Comparison of ENCODE assay signal across 1 cellular context in genomic region chr7:974820-975681, GRCh38.
TF ChIP-seq lines count a peak whose summit lies in the region.

Gene COX19 (minus strand): TSS chr7:975549. CDS start chr7:975509, 40 bp downstream.

TF ChIP-seq in K562, 482 proteins besides CTCF, POLR2A, EP300 and RAD21 (continued from another document and continues in another):
- TF ChIP-seq, protein P1, sequence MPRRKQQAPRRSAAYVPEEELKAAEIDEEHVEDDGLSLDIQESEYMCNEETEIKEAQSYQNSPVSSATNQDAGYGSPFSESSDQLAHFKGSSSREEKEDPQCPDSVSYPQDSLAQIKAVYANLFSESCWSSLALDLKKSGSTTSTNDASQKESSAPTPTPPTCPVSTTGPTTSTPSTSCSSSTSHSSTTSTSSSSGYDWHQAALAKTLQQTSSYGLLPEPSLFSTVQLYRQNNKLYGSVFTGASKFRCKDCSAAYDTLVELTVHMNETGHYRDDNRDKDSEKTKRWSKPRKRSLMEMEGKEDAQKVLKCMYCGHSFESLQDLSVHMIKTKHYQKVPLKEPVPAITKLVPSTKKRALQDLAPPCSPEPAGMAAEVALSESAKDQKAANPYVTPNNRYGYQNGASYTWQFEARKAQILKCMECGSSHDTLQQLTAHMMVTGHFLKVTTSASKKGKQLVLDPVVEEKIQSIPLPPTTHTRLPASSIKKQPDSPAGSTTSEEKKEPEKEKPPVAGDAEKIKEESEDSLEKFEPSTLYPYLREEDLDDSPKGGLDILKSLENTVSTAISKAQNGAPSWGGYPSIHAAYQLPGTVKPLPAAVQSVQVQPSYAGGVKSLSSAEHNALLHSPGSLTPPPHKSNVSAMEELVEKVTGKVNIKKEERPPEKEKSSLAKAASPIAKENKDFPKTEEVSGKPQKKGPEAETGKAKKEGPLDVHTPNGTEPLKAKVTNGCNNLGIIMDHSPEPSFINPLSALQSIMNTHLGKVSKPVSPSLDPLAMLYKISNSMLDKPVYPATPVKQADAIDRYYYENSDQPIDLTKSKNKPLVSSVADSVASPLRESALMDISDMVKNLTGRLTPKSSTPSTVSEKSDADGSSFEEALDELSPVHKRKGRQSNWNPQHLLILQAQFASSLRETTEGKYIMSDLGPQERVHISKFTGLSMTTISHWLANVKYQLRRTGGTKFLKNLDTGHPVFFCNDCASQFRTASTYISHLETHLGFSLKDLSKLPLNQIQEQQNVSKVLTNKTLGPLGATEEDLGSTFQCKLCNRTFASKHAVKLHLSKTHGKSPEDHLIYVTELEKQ (CRISPR knock-in tag; IDR thresholded peaks at IDR 0.05), result no peak
- TF ChIP-seq, protein P2, sequence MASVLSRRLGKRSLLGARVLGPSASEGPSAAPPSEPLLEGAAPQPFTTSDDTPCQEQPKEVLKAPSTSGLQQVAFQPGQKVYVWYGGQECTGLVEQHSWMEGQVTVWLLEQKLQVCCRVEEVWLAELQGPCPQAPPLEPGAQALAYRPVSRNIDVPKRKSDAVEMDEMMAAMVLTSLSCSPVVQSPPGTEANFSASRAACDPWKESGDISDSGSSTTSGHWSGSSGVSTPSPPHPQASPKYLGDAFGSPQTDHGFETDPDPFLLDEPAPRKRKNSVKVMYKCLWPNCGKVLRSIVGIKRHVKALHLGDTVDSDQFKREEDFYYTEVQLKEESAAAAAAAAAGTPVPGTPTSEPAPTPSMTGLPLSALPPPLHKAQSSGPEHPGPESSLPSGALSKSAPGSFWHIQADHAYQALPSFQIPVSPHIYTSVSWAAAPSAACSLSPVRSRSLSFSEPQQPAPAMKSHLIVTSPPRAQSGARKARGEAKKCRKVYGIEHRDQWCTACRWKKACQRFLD (CRISPR knock-in tag; IDR thresholded peaks at IDR 0.05), result no peak
- TF ChIP-seq, protein P3, sequence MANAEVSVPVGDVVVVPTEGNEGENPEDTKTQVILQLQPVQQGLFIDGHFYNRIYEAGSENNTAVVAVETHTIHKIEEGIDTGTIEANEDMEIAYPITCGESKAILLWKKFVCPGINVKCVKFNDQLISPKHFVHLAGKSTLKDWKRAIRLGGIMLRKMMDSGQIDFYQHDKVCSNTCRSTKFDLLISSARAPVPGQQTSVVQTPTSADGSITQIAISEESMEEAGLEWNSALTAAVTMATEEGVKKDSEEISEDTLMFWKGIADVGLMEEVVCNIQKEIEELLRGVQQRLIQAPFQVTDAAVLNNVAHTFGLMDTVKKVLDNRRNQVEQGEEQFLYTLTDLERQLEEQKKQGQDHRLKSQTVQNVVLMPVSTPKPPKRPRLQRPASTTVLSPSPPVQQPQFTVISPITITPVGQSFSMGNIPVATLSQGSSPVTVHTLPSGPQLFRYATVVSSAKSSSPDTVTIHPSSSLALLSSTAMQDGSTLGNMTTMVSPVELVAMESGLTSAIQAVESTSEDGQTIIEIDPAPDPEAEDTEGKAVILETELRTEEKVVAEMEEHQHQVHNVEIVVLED (CRISPR knock-in tag; IDR thresholded peaks at IDR 0.05), result peak; percentile 100
- TF ChIP-seq BCOR (IDR thresholded peaks at IDR 0.05), result peak; percentile 98
- peak; percentile 26; the same call in 1 of the 2 replicates for TF ChIP-seq JUND (IDR thresholded peaks at IDR 0.05; ENCODE audit: borderline replicate concordance, low read depth, low read length)
- TF ChIP-seq JUND (tag; IDR thresholded peaks at IDR 0.05; ENCODE audit: borderline replicate concordance, low read depth, low read length), result no peak; the same call in 2 of the 3 replicates
- peak; percentile 13; the same call in 1 of the 2 replicates for TF ChIP-seq ZNF232 (CRISPR knock-in tag; IDR thresholded peaks at IDR 0.05)
- TF ChIP-seq TBP (optimal IDR thresholded peaks at IDR 0.05; ENCODE audit: low read depth, low read length), result peak; percentile 85
- TF ChIP-seq GTF2E2 (tag; IDR thresholded peaks at IDR 0.05), result 0 out of 2 replicates have a peak, but pooled peaks have one; percentile 35
- TF ChIP-seq ETV6 (IDR thresholded peaks at IDR 0.05; ENCODE audit: borderline replicate concordance in 1 of 2, low read depth in 2 of 2, low read length in 1 of 2), result no peak
- TF ChIP-seq ETV6 (CRISPR knock-in tag; IDR thresholded peaks at IDR 0.05; ENCODE audit: borderline replicate concordance), result peak; percentile 66; the same call in 1 of the 2 replicates
- TF ChIP-seq GATAD2B (IDR thresholded peaks at IDR 0.05; ENCODE audit: borderline replicate concordance), result no peak
- TF ChIP-seq CEBPG (CRISPR knock-in tag; IDR thresholded peaks at IDR 0.05), result peak; percentile 83
- TF ChIP-seq CEBPG (tag; conservative IDR thresholded peaks at IDR 0.05 in 1 of 2, IDR thresholded peaks at IDR 0.05 in 1 of 2), result peak in 1 of 2 experiments; percentile 47; a peak in 1 of 4 replicates
- TF ChIP-seq, protein P4, sequence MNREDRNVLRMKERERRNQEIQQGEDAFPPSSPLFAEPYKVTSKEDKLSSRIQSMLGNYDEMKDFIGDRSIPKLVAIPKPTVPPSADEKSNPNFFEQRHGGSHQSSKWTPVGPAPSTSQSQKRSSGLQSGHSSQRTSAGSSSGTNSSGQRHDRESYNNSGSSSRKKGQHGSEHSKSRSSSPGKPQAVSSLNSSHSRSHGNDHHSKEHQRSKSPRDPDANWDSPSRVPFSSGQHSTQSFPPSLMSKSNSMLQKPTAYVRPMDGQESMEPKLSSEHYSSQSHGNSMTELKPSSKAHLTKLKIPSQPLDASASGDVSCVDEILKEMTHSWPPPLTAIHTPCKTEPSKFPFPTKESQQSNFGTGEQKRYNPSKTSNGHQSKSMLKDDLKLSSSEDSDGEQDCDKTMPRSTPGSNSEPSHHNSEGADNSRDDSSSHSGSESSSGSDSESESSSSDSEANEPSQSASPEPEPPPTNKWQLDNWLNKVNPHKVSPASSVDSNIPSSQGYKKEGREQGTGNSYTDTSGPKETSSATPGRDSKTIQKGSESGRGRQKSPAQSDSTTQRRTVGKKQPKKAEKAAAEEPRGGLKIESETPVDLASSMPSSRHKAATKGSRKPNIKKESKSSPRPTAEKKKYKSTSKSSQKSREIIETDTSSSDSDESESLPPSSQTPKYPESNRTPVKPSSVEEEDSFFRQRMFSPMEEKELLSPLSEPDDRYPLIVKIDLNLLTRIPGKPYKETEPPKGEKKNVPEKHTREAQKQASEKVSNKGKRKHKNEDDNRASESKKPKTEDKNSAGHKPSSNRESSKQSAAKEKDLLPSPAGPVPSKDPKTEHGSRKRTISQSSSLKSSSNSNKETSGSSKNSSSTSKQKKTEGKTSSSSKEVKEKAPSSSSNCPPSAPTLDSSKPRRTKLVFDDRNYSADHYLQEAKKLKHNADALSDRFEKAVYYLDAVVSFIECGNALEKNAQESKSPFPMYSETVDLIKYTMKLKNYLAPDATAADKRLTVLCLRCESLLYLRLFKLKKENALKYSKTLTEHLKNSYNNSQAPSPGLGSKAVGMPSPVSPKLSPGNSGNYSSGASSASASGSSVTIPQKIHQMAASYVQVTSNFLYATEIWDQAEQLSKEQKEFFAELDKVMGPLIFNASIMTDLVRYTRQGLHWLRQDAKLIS (CRISPR knock-in tag; IDR thresholded peaks at IDR 0.05), result 0 out of 2 replicates have a peak, but pooled peaks have one; percentile 61
- TF ChIP-seq POLR3A (IDR thresholded peaks at IDR 0.05; ENCODE audit: borderline replicate concordance, extremely low read depth, insufficient read depth, insufficient read length), result no peak
- peak; percentile 84 for TF ChIP-seq HCFC1 (IDR thresholded peaks at IDR 0.05; ENCODE audit: low read depth, low read length)
- TF ChIP-seq ILF3 (IDR thresholded peaks at IDR 0.05; ENCODE audit: borderline replicate concordance), result no peak; the same call in 1 of the 2 replicates
- no peak for TF ChIP-seq SREBF1 (IDR thresholded peaks at IDR 0.05; ENCODE audit: borderline replicate concordance, low read depth, low read length)
- 0 out of 2 replicates have a peak, but pooled peaks have one; percentile 12 for TF ChIP-seq ATF1 (CRISPR knock-in tag; IDR thresholded peaks at IDR 0.05)
- peak; percentile 88 for TF ChIP-seq ATF1 (tag; IDR thresholded peaks at IDR 0.05)
- peak; percentile 77 for TF ChIP-seq GABPB1 (CRISPR knock-in tag; IDR thresholded peaks at IDR 0.05)
- TF ChIP-seq ELF4 (CRISPR knock-in tag; IDR thresholded peaks at IDR 0.05), result 0 out of 2 replicates have a peak, but pooled peaks have one; percentile 33
- no peak for TF ChIP-seq SMARCE1 (IDR thresholded peaks at IDR 0.05)
- peak in 1 of 2 experiments; percentile 79; a peak in 3 of 4 replicates for TF ChIP-seq MNT (conservative IDR thresholded peaks at IDR 0.05)
- TF ChIP-seq ZBTB17 (CRISPR knock-in tag; IDR thresholded peaks at IDR 0.05), result peak; percentile 100
- TF ChIP-seq PCBP1 (IDR thresholded peaks at IDR 0.05; ENCODE audit: low read depth, low read length, poor library complexity, severe bottlenecking), result peak; percentile 44
- TF ChIP-seq FOXP1 (CRISPR knock-in tag; IDR thresholded peaks at IDR 0.05), result peak; percentile 58; the same call in 1 of the 2 replicates
- TF ChIP-seq EP400 (IDR thresholded peaks at IDR 0.05), result peak; percentile 93
- TF ChIP-seq RBFOX2 (IDR thresholded peaks at IDR 0.05; ENCODE audit: low read depth, low read length), result peak; percentile 94
- peak; percentile 42 to 70; a peak in 1 of 4 replicates for TF ChIP-seq UBTF (IDR thresholded peaks at IDR 0.05; ENCODE audit: borderline replicate concordance in 1 of 2, low read depth in 2 of 2, low read length in 2 of 2)
- TF ChIP-seq POLR2AphosphoS5 (IDR thresholded peaks at IDR 0.05; ENCODE audit: control insufficient read depth, insufficient read depth, low read depth, low read length), result peak; percentile 85
- peak; percentile 66; the same call in 1 of the 2 replicates for TF ChIP-seq HNRNPL (IDR thresholded peaks at IDR 0.05; ENCODE audit: low read depth, low read length)
- TF ChIP-seq IRF2 (CRISPR knock-in tag; IDR thresholded peaks at IDR 0.05), result no peak
- TF ChIP-seq ZNF551 (CRISPR knock-in tag; IDR thresholded peaks at IDR 0.05), result no peak
- no peak for TF ChIP-seq XRCC4 (IDR thresholded peaks at IDR 0.05; ENCODE audit: extremely low read depth, insufficient read depth, insufficient read length)
- TF ChIP-seq CLOCK (CRISPR knock-in tag; IDR thresholded peaks at IDR 0.05; ENCODE audit: borderline replicate concordance), result no peak
- TF ChIP-seq SMARCA4 (IDR thresholded peaks at IDR 0.05), result 0 out of 2 replicates have a peak, but pooled peaks have one; percentile 12
- 0 out of 2 replicates have a peak, but pooled peaks have one; percentile 31 for TF ChIP-seq ZNF766 (CRISPR knock-in tag; conservative IDR thresholded peaks at IDR 0.05)
- TF ChIP-seq CREM (IDR thresholded peaks at IDR 0.05; ENCODE audit: low read depth), result peak; percentile 66
- TF ChIP-seq ZNF239 (CRISPR knock-in tag; IDR thresholded peaks at IDR 0.05), result no peak; the same call in 1 of the 2 replicates
- TF ChIP-seq, protein P5, sequence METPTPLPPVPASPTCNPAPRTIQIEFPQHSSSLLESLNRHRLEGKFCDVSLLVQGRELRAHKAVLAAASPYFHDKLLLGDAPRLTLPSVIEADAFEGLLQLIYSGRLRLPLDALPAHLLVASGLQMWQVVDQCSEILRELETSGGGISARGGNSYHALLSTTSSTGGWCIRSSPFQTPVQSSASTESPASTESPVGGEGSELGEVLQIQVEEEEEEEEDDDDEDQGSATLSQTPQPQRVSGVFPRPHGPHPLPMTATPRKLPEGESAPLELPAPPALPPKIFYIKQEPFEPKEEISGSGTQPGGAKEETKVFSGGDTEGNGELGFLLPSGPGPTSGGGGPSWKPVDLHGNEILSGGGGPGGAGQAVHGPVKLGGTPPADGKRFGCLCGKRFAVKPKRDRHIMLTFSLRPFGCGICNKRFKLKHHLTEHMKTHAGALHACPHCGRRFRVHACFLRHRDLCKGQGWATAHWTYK (CRISPR knock-in tag; IDR thresholded peaks at IDR 0.05), result peak; percentile 91
- peak; percentile 76 for TF ChIP-seq RB1 (IDR thresholded peaks at IDR 0.05; ENCODE audit: low read depth)
- TF ChIP-seq TAF7 (tag; IDR thresholded peaks at IDR 0.05), result peak; percentile 78
- TF ChIP-seq YY1 (IDR thresholded peaks at IDR 0.05; ENCODE audit: borderline replicate concordance in 1 of 3, control insufficient read depth in 1 of 3, extremely low read depth in 1 of 3, insufficient read depth in 3 of 3, insufficient read length in 1 of 3, insufficient replicate concordance in 2 of 3, low read depth in 1 of 3, low read length in 2 of 3), result peak; percentile 47 to 94 (median 92)
